ENCODE assay signal across 1 cellular context in genomic region chr9:70110194-70111041, GRCh38.
TF ChIP-seq lines count a peak whose summit lies in the region.

No MANE protein-coding gene starts in this region.

TF ChIP-seq in H1, 55 proteins besides CTCF, POLR2A, EP300 and RAD21 (continued from another document):
- no peak for TF ChIP-seq TAF7 (optimal IDR thresholded peaks at IDR 0.05; ENCODE audit: borderline replicate concordance, low read depth, low read length)
TF ChIP-seq in H1: peak in this region for 0.
